8 cellular contexts compared by ENCODE assay signal in the genomic region with DNA sequence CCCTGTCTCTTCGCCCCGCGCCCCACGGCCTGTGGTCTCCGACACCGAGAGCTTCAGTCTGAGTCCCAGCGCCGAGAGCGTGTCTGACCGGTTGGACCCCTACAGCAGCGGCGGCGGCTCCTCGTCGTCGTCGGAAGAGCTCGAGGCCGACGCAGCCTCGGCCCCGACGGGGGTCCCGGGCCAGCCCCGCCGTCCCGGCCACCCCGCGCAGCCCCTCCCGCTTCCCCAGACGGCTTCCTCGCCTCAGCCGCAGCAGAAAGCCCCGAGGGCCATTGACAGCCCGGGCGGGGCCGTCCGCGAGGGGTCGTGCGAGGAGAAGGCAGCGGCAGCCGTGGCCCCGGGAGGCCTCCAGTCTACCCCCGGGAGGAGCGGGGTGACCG. TPM values are rescaled to one million over a fixed set of nuclear protein-coding genes. Genes with fewer than 3 reads are reported as not detected.
DNase-seq lines count a peak whose midpoint lies in the region; ATAC-seq and TF ChIP-seq lines count a peak whose summit lies in the region.

No MANE protein-coding gene starts in this region.

- no peaks in the 10 kb centered on the region for H3K27me3 ChIP-seq in MM.1S (replicated peaks; ENCODE audit: insufficient read depth, low read length)
- H3K27me3 ChIP-seq in esophagus (ENCODE audit: control insufficient read depth in 1 of 2, insufficient read depth in 2 of 2, low read length in 2 of 2) = no peaks in the 10 kb centered on the region
- no peaks in the 10 kb centered on the region for H3K27me3 ChIP-seq in muscle layer of colon (ENCODE audit: control insufficient read depth in 1 of 2, insufficient read depth in 2 of 2, low read length in 2 of 2)
- H3K27me3 ChIP-seq in transverse colon = no peaks in the 10 kb centered on the region

- no peaks in the 10 kb centered on the region for H3K36me3 ChIP-seq in MM.1S (replicated peaks; ENCODE audit: insufficient read depth, low read length)
- H3K36me3 ChIP-seq in esophagus (ENCODE audit: control insufficient read depth in 2 of 2, insufficient read depth in 2 of 2, low read length in 1 of 2) = no peaks in the 10 kb centered on the region
- H3K36me3 ChIP-seq in muscle layer of colon (ENCODE audit: insufficient read depth, low read length) = no peaks in the 10 kb centered on the region
- H3K36me3 ChIP-seq in transverse colon = no peaks in the 10 kb centered on the region

- H3K27ac ChIP-seq in MM.1S (ENCODE audit: low read length) (no peak overlapping the region), esophagus (ENCODE audit: low read depth in 2 of 2, low read length in 1 of 2) (peak overlapping the region; percentile 97 to 99), muscle layer of colon (ENCODE audit: low read depth, low read length) (no peak overlapping the region), transverse colon (peak overlapping the region; percentile 97 to 99 (median 98))

- peaks cover 29% of the 10 kb centered on the region for H3K79me2 ChIP-seq in MM.1S (ENCODE audit: low read length)

- TF ChIP-seq POLR2A in transverse colon (IDR thresholded peaks at IDR 0.05) = no peak

- DNase-seq in AG10803 (ENCODE audit: low read depth) = peak; percentile 8
- peak; percentile 31 for DNase-seq in MM.1S
- DNase-seq in activated CD8-positive, alpha-beta memory T cell treated with anti-CD3 and anti-CD28 coated beads, Interleukin-2, amount 50 U/mL, for 48 hours = peak; percentile 71
- DNase-seq in transverse colon = peak; percentile 63
- DNase-seq in SKM-1 treated with dmso at 0.1 percent for 144 hours (lab: John Stamatoyannopoulos, UW; ENCODE audit: unreplicated experiment) = no peak

- H4K20me1 ChIP-seq in MM.1S (ENCODE audit: insufficient read depth, low read length) = no peaks in the 10 kb centered on the region

- peaks cover 11% of the 10 kb centered on the region for H3F3A ChIP-seq in MM.1S (ENCODE audit: insufficient read depth, low read length)

- no peaks in the 10 kb centered on the region for H3K9me2 ChIP-seq in MM.1S (replicated peaks; ENCODE audit: insufficient read depth, low read length)

- ATAC-seq in GM18907 (IDR thresholded peaks at IDR 0.05; ENCODE audit: unreplicated experiment) = peak; percentile 33

- no peak for TF ChIP-seq CTCF in AG10803 (conservative IDR thresholded peaks at IDR 0.05; ENCODE audit: low read length)
- TF ChIP-seq CTCF in MM.1S (IDR thresholded peaks at IDR 0.05; ENCODE audit: low read length) = no peak
- peak in 2 of 5 experiments; percentile 9 to 19 for TF ChIP-seq CTCF in transverse colon (IDR thresholded peaks at IDR 0.05)

- H3K9ac ChIP-seq in MM.1S (ENCODE audit: low read length) (peak overlapping the region; percentile 50; the same call in 1 of the 2 replicates), muscle layer of colon (ENCODE audit: low read length) (no peak overlapping the region)

- H3K9me3 ChIP-seq in MM.1S (replicated peaks; ENCODE audit: insufficient read depth, low read length) = no peaks in the 10 kb centered on the region
- no peaks in the 10 kb centered on the region for H3K9me3 ChIP-seq in esophagus (ENCODE audit: control insufficient read depth in 2 of 2, insufficient read depth in 1 of 2, low read depth in 1 of 2, low read length in 1 of 2)
- H3K9me3 ChIP-seq in muscle layer of colon (ENCODE audit: low read length) = no peaks in the 10 kb centered on the region
- no peaks in the 10 kb centered on the region for H3K9me3 ChIP-seq in transverse colon

- 0 to 1% methylated on average over 46 to 47 of the region's 47 CpGs for WGBS in esophagus, 2 donors
- WGBS in transverse colon (ENCODE audit: low coverage in 1 of 2), 2 donors = 0% methylated on average over 2 of the region's 47 CpGs; no CpG with 5 or more reads in 1 of the 2 donors

- H3K4me1 ChIP-seq in MM.1S (ENCODE audit: low read length) (peaks cover 12% of the 10 kb centered on the region), esophagus (ENCODE audit: control insufficient read depth in 2 of 2, insufficient read depth in 2 of 2, low read length in 1 of 2) (no peaks in the 10 kb centered on the region), muscle layer of colon (ENCODE audit: insufficient read depth, low read length) (peaks cover 22% of the 10 kb centered on the region), transverse colon (peaks cover 6 to 35% (median 20%) of the 10 kb centered on the region in 4 donors)

- H3K4me2 ChIP-seq in MM.1S (ENCODE audit: low read depth, low read length) = peak overlapping the region; percentile 71

- H2AFZ ChIP-seq in MM.1S (ENCODE audit: low read length) = peak overlapping the region; percentile 54

- intact Hi-C loops in transverse colon (cut with DNase I; ENCODE audit: low total_unique reads) = loop anchor here (10.0 kb wide), 1 partner anchor 132 kb away; no protein-coding TSS in a partner anchor

- in situ Hi-C loops in transverse colon (cut with MboI; ENCODE audit: low pct_ligation_motif_present in 1 of 4, low pct_unique_long_range_greater_than_20kb in 1 of 4, low sequenced_read_pairs in 3 of 4) = loop anchor here (10.0 to 25.0 kb wide), 6 partner anchors 238 to 721 kb away; partner anchors contain the start of genes PIGN (in 1 of the 4) and RELCH (in 1 of the 4)

- peak overlapping the region; percentile 66 for H3K4me3 ChIP-seq in AG10803 (ENCODE audit: low read length)
- H3K4me3 ChIP-seq in MM.1S (ENCODE audit: low read length) = peak overlapping the region; percentile 67
- H3K4me3 ChIP-seq in esophagus (ENCODE audit: low read depth in 1 of 2, low read length in 2 of 2) = peak overlapping the region; percentile 71 to 90
- peak overlapping the region; percentile 55 to 71 for H3K4me3 ChIP-seq in muscle layer of colon (ENCODE audit: low read depth in 1 of 2, low read length in 2 of 2)
- peak overlapping the region; percentile 74 to 86 (median 76) for H3K4me3 ChIP-seq in transverse colon

- TF ChIP-seq EP300 in transverse colon (IDR thresholded peaks at IDR 0.05; ENCODE audit: low read depth) = no peak

RNA-seq across cellular contexts. Expression of gene PHLPP1, which starts 1.3 kb away (rescaled TPM):
- polyA plus RNA-seq in esophagus = 1 to 10 TPM; 4.3 to 4.5 TPM
- 10 to 100 TPM; 17.7 to 29.5 (median 25.5) TPM for total RNA-seq in transverse colon

Comparison
In these comparisons a context has a peak if more than half of its experiments do, and no peak if none do; other contexts are left out.
1. H3K27ac ChIP-seq: peak in esophagus (2 of 2) and transverse colon (4 of 4); none in MM.1S (single experiment) and muscle layer of colon (single experiment).
2. Peak in every context shown above with its lines, with median percentiles within 50 percentile points of each other: H3K4me3 ChIP-seq.